ENCODE assay signal across 24 cellular contexts in genomic region chr18:75374466-75374865, GRCh38. TPM values are rescaled to one million over a fixed set of nuclear protein-coding genes. Genes with fewer than 3 reads are reported as not detected.
A peak's percentile ranks its signal among the peaks of the same experiment; 100 is the strongest.
DNase-seq lines count a peak whose midpoint lies in the region; ATAC-seq, FAIRE-seq and TF ChIP-seq lines count a peak whose summit lies in the region.
"Had no signal": no experiment of that assay in that cellular context is flagged by ENCODE, and none has a peak within 500 bp of the region (broad histone marks: within the 10 kb centered on the region; RNA-seq: fewer than 3 reads in every experiment).

No MANE protein-coding gene starts in this region.

- no peak for DNase-seq in D721Med (ENCODE audit: insufficient read length, low spot score)
- peak; percentile 4 for DNase-seq in PC-3
- peak; percentile 3 for DNase-seq in astrocyte (ENCODE audit: low read depth)
- peak; percentile 53 for DNase-seq in astrocyte of the hippocampus (ENCODE audit: low read depth, low spot score)
- no peak for DNase-seq in activated CD4-positive, alpha-beta T cell treated with anti-CD3 and anti-CD28 coated beads for 48 hours
- no peak for DNase-seq in activated naive CD4-positive, alpha-beta T cell treated with anti-CD3 and anti-CD28 coated beads for 36 hours
- DNase-seq in AG08395 (ENCODE audit: low spot score), result no peak
- DNase-seq in chondrocyte (ENCODE audit: low spot score), result no peak
- DNase-seq: BE2C; C1 segment of cervical spinal cord; CD4-positive, alpha-beta memory T cell; CD4-positive, CD25-positive, alpha-beta regulatory T cell; CD8-positive, alpha-beta memory T cell; COR-L47; DMS79 treated with DMSO at 0.1 percent for 48 hours; GF-D8 had no signal

- H3K4me2 ChIP-seq in PC-3 (ENCODE audit: low read length) (no peak overlapping the region), astrocyte (ENCODE audit: low read length) (no peak overlapping the region)
- H3K4me2 ChIP-seq: A549, BLaER1 had no signal

- H3K9ac ChIP-seq in PC-3 (ENCODE audit: low read length), result no peak overlapping the region
- H3K9ac ChIP-seq in astrocyte (ENCODE audit: low read length), result no peak overlapping the region
- H3K9ac ChIP-seq: BLaER1 had no signal

- FAIRE-seq in D721Med (lab: Jason Lieb, UNC) (peak; percentile 87), astrocyte (lab: Jason Lieb, UNC) (no peak)
- FAIRE-seq: A549, G401.6, GM12891, GM19239 had no signal

- H3K4me1 Mint-ChIP-seq in astrocyte (ENCODE audit: low read depth, unreplicated experiment) (no peaks in the 10 kb centered on the region), chondrocyte (ENCODE audit: low read depth) (no peaks in the 10 kb centered on the region)
- H3K4me1 Mint-ChIP-seq in activated naive CD4-positive, alpha-beta T cell treated with anti-CD3 and anti-CD28 coated beads for 36 hours (ENCODE audit: low read depth), result no peaks in the 10 kb centered on the region
- H3K4me1 Mint-ChIP-seq: CD14-positive monocyte; CD4-positive, alpha-beta memory T cell; CD4-positive, CD25-positive, alpha-beta regulatory T cell; CD8-positive, alpha-beta memory T cell had no signal

- H3K27me3 Mint-ChIP-seq in astrocyte (ENCODE audit: low read depth, unreplicated experiment) (peaks cover 29% of the 10 kb centered on the region), chondrocyte (ENCODE audit: low read depth) (peaks cover 4% of the 10 kb centered on the region)
- H3K27me3 Mint-ChIP-seq in activated naive CD4-positive, alpha-beta T cell treated with anti-CD3 and anti-CD28 coated beads for 36 hours (ENCODE audit: low read depth), result no peaks in the 10 kb centered on the region

- ATAC-seq in PC-3, result no peak
- ATAC-seq: A549 had no signal

- POLR2A ChIA-PET in PC-3 (lab: Charles Lee; ENCODE audit: unreplicated experiment), result no interaction called here

- H3K9me3 ChIP-seq in PC-3 (ENCODE audit: low read length) (no peaks in the 10 kb centered on the region), astrocyte (ENCODE audit: insufficient read depth, low read depth, low read length) (no peaks in the 10 kb centered on the region)
- H3K9me3 ChIP-seq: A549, BE2C, BLaER1 had no signal

- H3K27me3 ChIP-seq in PC-3 (ENCODE audit: low read length) (peaks cover 23% of the 10 kb centered on the region), astrocyte (ENCODE audit: insufficient read depth, low read length) (peaks cover 3% of the 10 kb centered on the region)
- H3K27me3 ChIP-seq: BE2C, BLaER1 had no signal

- H3K36me3 Mint-ChIP-seq in astrocyte (ENCODE audit: low read depth, unreplicated experiment) (no peaks in the 10 kb centered on the region), chondrocyte (ENCODE audit: low read depth) (no peaks in the 10 kb centered on the region)
- H3K36me3 Mint-ChIP-seq in activated naive CD4-positive, alpha-beta T cell treated with anti-CD3 and anti-CD28 coated beads for 36 hours (ENCODE audit: low read depth), result no peaks in the 10 kb centered on the region
- H3K36me3 Mint-ChIP-seq: CD14-positive monocyte; CD4-positive, alpha-beta memory T cell; CD4-positive, CD25-positive, alpha-beta regulatory T cell had no signal

- H2AFZ ChIP-seq in PC-3 (ENCODE audit: low read length), result no peak overlapping the region
- H2AFZ ChIP-seq in astrocyte (ENCODE audit: low read depth, low read length), result no peak overlapping the region

- H4K20me1 ChIP-seq in PC-3 (ENCODE audit: low read length) (no peaks in the 10 kb centered on the region), astrocyte (ENCODE audit: insufficient read depth, low read length) (no peaks in the 10 kb centered on the region)
- H4K20me1 ChIP-seq: BLaER1 had no signal

- BruUV-seq in PC-3 (replicated peaks; lab: Mats Ljungman, UMichigan), result no TSS peak

- CTCF ChIA-PET in PC-3 (lab: Charles Lee), result no interaction called here
- CTCF ChIA-PET in activated naive CD4-positive, alpha-beta T cell treated with anti-CD3 and anti-CD28 coated beads for 36 hours (lab: Charles Lee), result interaction anchor here (0.5 kb wide), 1 partner anchor 578 kb away, joined by 4 read pairs; no protein-coding TSS in a partner anchor

- H3K79me2 ChIP-seq in PC-3 (ENCODE audit: low read length) (no peaks in the 10 kb centered on the region), astrocyte (ENCODE audit: insufficient read depth, low read length) (no peaks in the 10 kb centered on the region)

- H3K36me3 ChIP-seq in PC-3 (ENCODE audit: low read depth, low read length) (no peaks in the 10 kb centered on the region), astrocyte (ENCODE audit: insufficient read depth, low read length) (no peaks in the 10 kb centered on the region)
- H3K36me3 ChIP-seq: BE2C, BLaER1 had no signal

- H3K4me3 ChIP-seq in PC-3 (ENCODE audit: low read length) (no peak overlapping the region), astrocyte (ENCODE audit: insufficient read depth, low read depth, low read length) (no peak overlapping the region)
- H3K4me3 ChIP-seq: A549, BLaER1 had no signal

- H3K4me3 Mint-ChIP-seq in astrocyte (ENCODE audit: unreplicated experiment), result no peak overlapping the region
- no peak overlapping the region for H3K4me3 Mint-ChIP-seq in activated naive CD4-positive, alpha-beta T cell treated with anti-CD3 and anti-CD28 coated beads for 36 hours
- H3K4me3 Mint-ChIP-seq in chondrocyte (ENCODE audit: unreplicated experiment), result no peak overlapping the region
- H3K4me3 Mint-ChIP-seq: CD14-positive monocyte; CD4-positive, alpha-beta memory T cell; CD4-positive, CD25-positive, alpha-beta regulatory T cell; CD8-positive, alpha-beta memory T cell had no signal

- H3K9me3 Mint-ChIP-seq in astrocyte (ENCODE audit: unreplicated experiment) (peaks cover 2% of the 10 kb centered on the region), chondrocyte (ENCODE audit: low read depth) (no peaks in the 10 kb centered on the region)
- no peaks in the 10 kb centered on the region for H3K9me3 Mint-ChIP-seq in activated naive CD4-positive, alpha-beta T cell treated with anti-CD3 and anti-CD28 coated beads for 36 hours
- H3K9me3 Mint-ChIP-seq: CD4-positive, CD25-positive, alpha-beta regulatory T cell; CD8-positive, alpha-beta memory T cell had no signal

- no peaks in the 10 kb centered on the region for H3F3A ChIP-seq in PC-3 (ENCODE audit: low read length, unreplicated experiment)

- H3K27ac ChIP-seq in PC-3 (ENCODE audit: low read length) (no peak overlapping the region), astrocyte (ENCODE audit: low read depth, low read length) (no peak overlapping the region)
- H3K27ac ChIP-seq: 22Rv1, A549, BLaER1 had no signal

- intact Hi-C loops in PC-3 (cut with micrococcal nuclease), result no loop called here
- intact Hi-C loops in activated naive CD4-positive, alpha-beta T cell treated with anti-CD3 and anti-CD28 coated beads for 36 hours (cut with micrococcal nuclease), result no loop called here

- TF ChIP-seq CTCF in D721Med (IDR thresholded peaks at IDR 0.05; ENCODE audit: insufficient read depth, missing control alignments), result no peak
- TF ChIP-seq CTCF in PC-3 (conservative IDR thresholded peaks at IDR 0.05; ENCODE audit: low read depth, low read length), result no peak
- TF ChIP-seq CTCF in astrocyte (IDR thresholded peaks at IDR 0.05; ENCODE audit: insufficient read depth, low read depth, low read length), result no peak
- TF ChIP-seq CTCF in chondrocyte (IDR thresholded peaks at IDR 0.05), result no peak

- H3K27ac Mint-ChIP-seq in astrocyte (ENCODE audit: unreplicated experiment) (no peak overlapping the region), chondrocyte (ENCODE audit: unreplicated experiment) (no peak overlapping the region)
- H3K27ac Mint-ChIP-seq in activated naive CD4-positive, alpha-beta T cell treated with anti-CD3 and anti-CD28 coated beads for 36 hours, result no peak overlapping the region
- H3K27ac Mint-ChIP-seq: CD4-positive, CD25-positive, alpha-beta regulatory T cell had no signal

- H3K4me1 ChIP-seq in PC-3 (ENCODE audit: insufficient read depth, low read length), result peaks cover 8% of the 10 kb centered on the region
- H3K4me1 ChIP-seq in astrocyte (ENCODE audit: insufficient read depth, low read length), result no peaks in the 10 kb centered on the region
- H3K4me1 ChIP-seq: A549, BE2C, BLaER1 had no signal

- H3K9me2 ChIP-seq in PC-3 (replicated peaks; ENCODE audit: low read length), result no peaks in the 10 kb centered on the region

RNA-seq across cellular contexts. Expression of gene SMIM21, which starts 53.0 kb away (rescaled TPM):
- total RNA-seq in PC-3 (2014; rRNA removed), result not detected in 2 replicates
- total RNA-seq in astrocyte, result not detected in 2 replicates
- total RNA-seq in activated naive CD4-positive, alpha-beta T cell treated with anti-CD3 and anti-CD28 coated beads for 36 hours, result not detected
- not detected in 3 replicates for total RNA-seq in chondrocyte
- total RNA-seq: A172; CD4-positive, alpha-beta memory T cell; CD4-positive, CD25-positive, alpha-beta regulatory T cell; CD8-positive, alpha-beta memory T cell had no signal

Comparison
In these comparisons a context has a peak if more than half of its experiments do, and no peak if none do; other contexts are left out.
1. DNase-seq: peak in PC-3 (single experiment), astrocyte (single experiment) and astrocyte of the hippocampus (single experiment); none in D721Med (single experiment), activated CD4-positive, alpha-beta T cell treated with anti-CD3 and anti-CD28 coated beads for 48 hours (single experiment), activated naive CD4-positive, alpha-beta T cell treated with anti-CD3 and anti-CD28 coated beads for 36 hours (single experiment), AG08395 (single experiment) and chondrocyte (single experiment).